ENCODE assay signal across 15 cellular contexts in the genomic region with DNA sequence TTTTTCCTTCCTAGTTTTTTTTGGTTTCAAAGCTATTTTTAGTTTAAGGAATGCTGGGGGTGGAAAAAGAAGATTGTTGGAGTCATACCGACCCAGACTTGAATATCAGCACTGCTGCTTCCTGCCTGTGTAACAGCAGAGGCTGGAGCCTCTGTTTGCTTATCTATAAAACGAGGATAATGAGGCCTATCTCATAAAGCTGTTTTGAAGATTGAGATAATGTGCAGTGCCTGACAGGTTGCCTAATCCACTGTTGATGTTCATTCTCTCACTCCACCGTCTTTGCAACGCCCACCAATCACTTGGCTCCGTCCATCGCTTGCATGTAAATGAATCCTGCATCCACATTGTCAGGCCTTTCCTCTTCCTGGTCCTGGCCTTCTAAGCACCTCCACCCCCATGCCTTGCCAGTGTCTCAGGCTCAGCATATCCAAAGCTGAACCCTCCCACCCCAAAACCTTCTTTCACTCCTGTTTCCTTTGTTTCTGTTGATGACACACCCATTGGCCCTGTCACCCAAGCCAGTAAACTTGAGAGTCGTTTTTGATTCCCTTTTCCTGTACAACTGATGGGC.
DNase-seq lines count a peak whose midpoint lies in the region; ATAC-seq, FAIRE-seq and TF ChIP-seq lines count a peak whose summit lies in the region.
"Had no signal": no experiment of that assay in that cellular context is flagged by ENCODE, and none has a peak within 500 bp of the region (broad histone marks: within the 10 kb centered on the region; RNA-seq: fewer than 3 reads in every experiment).

No MANE protein-coding gene starts in this region.

- H3K27ac ChIP-seq in SK-N-SH (ENCODE audit: low read depth in 2 of 2, low read length in 1 of 2): no peak overlapping the region
- H3K27ac ChIP-seq: dorsolateral prefrontal cortex had no signal

- intact Hi-C loops in posterior cingulate gyrus (cut with DNase I): no loop called here
- intact Hi-C loops in activated CD4-positive, alpha-beta T cell treated with anti-CD3 and anti-CD28 coated beads for 36 hours (cut with DNase I, micrococcal nuclease): loop anchor here in 1 of 2 experiments (10.0 kb wide), 1 partner anchor 74 kb away; no protein-coding TSS in a partner anchor

- TF ChIP-seq CTCF in SK-N-SH (IDR thresholded peaks at IDR 0.05): no peak

- POLR2A ChIA-PET in SK-N-SH (lab: Yijun Ruan, JAX): no interaction called here
- POLR2A ChIA-PET in activated CD4-positive, alpha-beta T cell treated with anti-CD3 and anti-CD28 coated beads for 36 hours (lab: Charles Lee): no interaction called here

- H3K36me3 ChIP-seq in SK-N-SH (replicated peaks in 1 of 2; ENCODE audit: control insufficient read depth in 1 of 2, insufficient read depth in 2 of 2, low read length in 1 of 2) (no peaks in the 10 kb centered on the region), NT2/D1 (ENCODE audit: insufficient read depth, insufficient read length, low read length) (peaks cover 6% of the 10 kb centered on the region), skeletal muscle satellite cell (ENCODE audit: insufficient read depth, low read length) (no peaks in the 10 kb centered on the region)

- peaks cover 4% of the 10 kb centered on the region for H3K4me1 Mint-ChIP-seq in activated CD4-positive, alpha-beta T cell treated with anti-CD3 and anti-CD28 coated beads for 36 hours

- no peak for ATAC-seq in SK-N-SH treated with all-trans-retinoic acid at 6 μM for 48 hours
- ATAC-seq in activated CD4-positive, alpha-beta T cell treated with anti-CD3 and anti-CD28 coated beads for 36 hours: no peak

- H4K20me1 ChIP-seq in SK-N-SH (ENCODE audit: insufficient read depth): no peaks in the 10 kb centered on the region

- H3K79me2 ChIP-seq in SK-N-SH (ENCODE audit: insufficient read depth): no peaks in the 10 kb centered on the region

- TF ChIP-seq RAD21 in SK-N-SH (IDR thresholded peaks at IDR 0.05; ENCODE audit: low read length): no peak

- H3K4me3 ChIP-seq in SK-N-SH (ENCODE audit: low read depth in 2 of 2, low read length in 1 of 2): no peak overlapping the region
- H3K4me3 ChIP-seq in NT2/D1 (ENCODE audit: insufficient read length, low read depth): no peak overlapping the region
- no peak overlapping the region for H3K4me3 ChIP-seq in skeletal muscle satellite cell (ENCODE audit: low read length)
- H3K4me3 ChIP-seq: dorsolateral prefrontal cortex had no signal

- peaks cover 0 to 3% of the 10 kb centered on the region in 2 experiments; a peak in 1 of 4 replicates for H3K4me1 ChIP-seq in SK-N-SH (ENCODE audit: control insufficient read depth in 1 of 2, insufficient read depth in 2 of 2, low read depth in 1 of 2, low read length in 1 of 2)
- H3K4me1 ChIP-seq in NT2/D1 (ENCODE audit: insufficient read depth, insufficient read length): peaks cover 2% of the 10 kb centered on the region
- peaks cover 22% of the 10 kb centered on the region for H3K4me1 ChIP-seq in skeletal muscle satellite cell (ENCODE audit: control insufficient read depth, insufficient read depth, low read length)

- no peaks in the 10 kb centered on the region for H3K36me3 Mint-ChIP-seq in activated CD4-positive, alpha-beta T cell treated with anti-CD3 and anti-CD28 coated beads for 36 hours (ENCODE audit: low read depth)
- H3K36me3 Mint-ChIP-seq: IgD-negative memory B cell had no signal

- TF ChIP-seq EP300 in SK-N-SH (IDR thresholded peaks at IDR 0.05; ENCODE audit: borderline replicate concordance in 1 of 2, low read depth in 1 of 2, low read length in 1 of 2): no peak

- H3K27me3 Mint-ChIP-seq in activated CD4-positive, alpha-beta T cell treated with anti-CD3 and anti-CD28 coated beads for 36 hours: peaks cover 4% of the 10 kb centered on the region
- H3K27me3 Mint-ChIP-seq: activated CD4-positive, alpha-beta T cell treated with anti-CD3 and anti-CD28 coated beads, Interleukin-2, amount 10 ng/mL, durations not matched to agents 7 days and 5 days; type B pancreatic cell had no signal

- no peaks in the 10 kb centered on the region for H3F3A ChIP-seq in SK-N-SH (replicated peaks; ENCODE audit: insufficient read depth)

- no peaks in the 10 kb centered on the region for H3K9me3 ChIP-seq in SK-N-SH
- H3K9me3 ChIP-seq in NT2/D1 (ENCODE audit: insufficient read depth, low read length): no peaks in the 10 kb centered on the region
- no peaks in the 10 kb centered on the region for H3K9me3 ChIP-seq in skeletal muscle satellite cell (replicated peaks; ENCODE audit: low read length)

- no peaks in the 10 kb centered on the region for H3K9me2 ChIP-seq in SK-N-SH

- H3K4me2 ChIP-seq in SK-N-SH: no peak overlapping the region
- H3K4me2 ChIP-seq in skeletal muscle satellite cell (ENCODE audit: low read length): no peak overlapping the region

- CTCF ChIA-PET in SK-N-SH (lab: Yijun Ruan, JAX): interaction anchor here (1.4 to 2.9 kb wide), 2 partner anchors 11 to 470 kb away, joined by 3 to 10 read pairs; no protein-coding TSS in a partner anchor
- CTCF ChIA-PET in activated CD4-positive, alpha-beta T cell treated with anti-CD3 and anti-CD28 coated beads for 36 hours (lab: Charles Lee): interaction anchor here (0.8 kb wide), 1 partner anchor 19 kb away, joined by 3 read pairs; no protein-coding TSS in a partner anchor

- FAIRE-seq in endometrium (lab: Jason Lieb, UNC) (peak; percentile 87), frontal cortex (lab: Jason Lieb, UNC) (no peak)
- FAIRE-seq: islet of Langerhans had no signal

- H3K27ac Mint-ChIP-seq in activated CD4-positive, alpha-beta T cell treated with anti-CD3 and anti-CD28 coated beads for 36 hours: no peak overlapping the region
- H3K27ac Mint-ChIP-seq: activated CD4-positive, alpha-beta T cell treated with anti-CD3 and anti-CD28 coated beads, Interleukin-2, amount 10 ng/mL, durations not matched to agents 7 days and 5 days; type B pancreatic cell had no signal

- WGBS in SK-N-SH (ENCODE audit: low lambda C conversion rate): 55% methylated on average over 7 of the region's 7 CpGs

- peak; percentile 9 for DNase-seq in SK-N-SH
- peak; percentile 13 for DNase-seq in NT2/D1 (ENCODE audit: low read depth, low spot score)
- DNase-seq in frontal cortex (ENCODE audit: low spot score in 2 of 2): no peak
- no peak for DNase-seq in posterior cingulate gyrus
- no peak for DNase-seq in activated CD4-positive, alpha-beta T cell treated with anti-CD3 and anti-CD28 coated beads for 36 hours
- DNase-seq: activated CD4-positive, alpha-beta T cell treated with anti-CD3 and anti-CD28 coated beads, Interleukin-2, amount 10 ng/mL, durations not matched to agents 7 days and 5 days; dorsolateral prefrontal cortex; NCI-H1436; stimulated activated CD4-positive, alpha-beta T cell treated with anti-CD3 and anti-CD28 coated beads, Interleukin-2, amount 100 ng/mL, for 24 hours had no signal

- H3K9me3 Mint-ChIP-seq in activated CD4-positive, alpha-beta T cell treated with anti-CD3 and anti-CD28 coated beads for 36 hours (ENCODE audit: low read depth): no peaks in the 10 kb centered on the region
- H3K9me3 Mint-ChIP-seq: activated CD4-positive, alpha-beta T cell treated with anti-CD3 and anti-CD28 coated beads, Interleukin-2, amount 10 ng/mL, durations not matched to agents 7 days and 5 days; type B pancreatic cell had no signal

- peak overlapping the region; percentile 70; the same call in 1 of the 2 replicates for H2AFZ ChIP-seq in SK-N-SH (ENCODE audit: low read depth)

- H3K27me3 ChIP-seq in SK-N-SH (ENCODE audit: insufficient read depth) (no peaks in the 10 kb centered on the region), NT2/D1 (ENCODE audit: insufficient read depth, insufficient read length) (no peaks in the 10 kb centered on the region), skeletal muscle satellite cell (ENCODE audit: control insufficient read depth, insufficient read depth, low read length) (no peaks in the 10 kb centered on the region)

- H3K9ac ChIP-seq in SK-N-SH (no peak overlapping the region), NT2/D1 (ENCODE audit: insufficient read length, low read depth) (no peak overlapping the region), skeletal muscle satellite cell (ENCODE audit: low read depth, low read length) (peak overlapping the region; percentile 26)

- H3K4me3 Mint-ChIP-seq in activated CD4-positive, alpha-beta T cell treated with anti-CD3 and anti-CD28 coated beads for 36 hours: no peak overlapping the region
- H3K4me3 Mint-ChIP-seq: activated CD4-positive, alpha-beta T cell treated with anti-CD3 and anti-CD28 coated beads, Interleukin-2, amount 10 ng/mL, durations not matched to agents 7 days and 5 days; IgD-negative memory B cell; type B pancreatic cell had no signal

TF ChIP-seq in SK-N-SH, 30 proteins besides CTCF, POLR2A, EP300 and RAD21:
- peak; percentile 27; the same call in 1 of the 2 replicates for TF ChIP-seq GATA2 (CRISPR knock-in tag; IDR thresholded peaks at IDR 0.05)
- no peak for TF ChIP-seq ELF1 (IDR thresholded peaks at IDR 0.05)
TF ChIP-seq in SK-N-SH: peak in this region for 1.

TF ChIP-seq in SK-N-SH treated with all-trans-retinoic acid at 6 μM for 48 hours, 23 proteins besides CTCF, POLR2A, EP300 and RAD21 (continues in another document):
- TF ChIP-seq, protein P1, sequence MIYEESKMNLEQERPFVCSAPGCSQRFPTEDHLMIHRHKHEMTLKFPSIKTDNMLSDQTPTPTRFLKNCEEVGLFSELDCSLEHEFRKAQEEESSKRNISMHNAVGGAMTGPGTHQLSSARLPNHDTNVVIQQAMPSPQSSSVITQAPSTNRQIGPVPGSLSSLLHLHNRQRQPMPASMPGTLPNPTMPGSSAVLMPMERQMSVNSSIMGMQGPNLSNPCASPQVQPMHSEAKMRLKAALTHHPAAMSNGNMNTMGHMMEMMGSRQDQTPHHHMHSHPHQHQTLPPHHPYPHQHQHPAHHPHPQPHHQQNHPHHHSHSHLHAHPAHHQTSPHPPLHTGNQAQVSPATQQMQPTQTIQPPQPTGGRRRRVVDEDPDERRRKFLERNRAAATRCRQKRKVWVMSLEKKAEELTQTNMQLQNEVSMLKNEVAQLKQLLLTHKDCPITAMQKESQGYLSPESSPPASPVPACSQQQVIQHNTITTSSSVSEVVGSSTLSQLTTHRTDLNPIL (CRISPR knock-in tag; IDR thresholded peaks at IDR 0.05; ENCODE audit: low read depth): no peak
- TF ChIP-seq PPARA (CRISPR knock-in tag; IDR thresholded peaks at IDR 0.05; ENCODE audit: borderline replicate concordance): no peak
- TF ChIP-seq ZNF70 (CRISPR knock-in tag; IDR thresholded peaks at IDR 0.05): no peak
- TF ChIP-seq ZFP3 (CRISPR knock-in tag; IDR thresholded peaks at IDR 0.05): no peak
- no peak for TF ChIP-seq CSRNP3 (CRISPR knock-in tag; IDR thresholded peaks at IDR 0.05)

Comparison
In these comparisons a context has a peak if more than half of its experiments do, and no peak if none do; other contexts are left out.
1. DNase-seq: peak in SK-N-SH (single experiment) and NT2/D1 (single experiment); none in frontal cortex (0 of 2), posterior cingulate gyrus (0 of 10) and activated CD4-positive, alpha-beta T cell treated with anti-CD3 and anti-CD28 coated beads for 36 hours (single experiment).